In genomic region chr3:72159487-72159886, GRCh38 we compare ENCODE assay signal across 9 cellular contexts.
"Had no signal": no experiment of that assay in that cellular context is flagged by ENCODE, and none has a peak within 500 bp of the region (broad histone marks: within the 10 kb centered on the region; RNA-seq: fewer than 3 reads in every experiment).

No MANE protein-coding gene starts in this region.

- H3K4me3 ChIP-seq: GM23338, HAP-1 had no signal

- H3K36me3 ChIP-seq: HAP-1 had no signal

- ATAC-seq: HCT116 had no signal

- H3K9ac ChIP-seq: KMS-11 had no signal

- H3K9me3 ChIP-seq: HAP-1 had no signal

- H2AFZ ChIP-seq: GM23338 had no signal

- FAIRE-seq: HTR-8/SVneo had no signal

- H3K4me1 ChIP-seq: HAP-1 had no signal

- H3K27ac ChIP-seq: KMS-11 had no signal

- DNase-seq: H7, IMR-90, Kasumi-1, KBM-7 had no signal

- H3K4me2 ChIP-seq: GM23338, KMS-11 had no signal
